13 cellular contexts compared by ENCODE assay signal in the genomic region with DNA sequence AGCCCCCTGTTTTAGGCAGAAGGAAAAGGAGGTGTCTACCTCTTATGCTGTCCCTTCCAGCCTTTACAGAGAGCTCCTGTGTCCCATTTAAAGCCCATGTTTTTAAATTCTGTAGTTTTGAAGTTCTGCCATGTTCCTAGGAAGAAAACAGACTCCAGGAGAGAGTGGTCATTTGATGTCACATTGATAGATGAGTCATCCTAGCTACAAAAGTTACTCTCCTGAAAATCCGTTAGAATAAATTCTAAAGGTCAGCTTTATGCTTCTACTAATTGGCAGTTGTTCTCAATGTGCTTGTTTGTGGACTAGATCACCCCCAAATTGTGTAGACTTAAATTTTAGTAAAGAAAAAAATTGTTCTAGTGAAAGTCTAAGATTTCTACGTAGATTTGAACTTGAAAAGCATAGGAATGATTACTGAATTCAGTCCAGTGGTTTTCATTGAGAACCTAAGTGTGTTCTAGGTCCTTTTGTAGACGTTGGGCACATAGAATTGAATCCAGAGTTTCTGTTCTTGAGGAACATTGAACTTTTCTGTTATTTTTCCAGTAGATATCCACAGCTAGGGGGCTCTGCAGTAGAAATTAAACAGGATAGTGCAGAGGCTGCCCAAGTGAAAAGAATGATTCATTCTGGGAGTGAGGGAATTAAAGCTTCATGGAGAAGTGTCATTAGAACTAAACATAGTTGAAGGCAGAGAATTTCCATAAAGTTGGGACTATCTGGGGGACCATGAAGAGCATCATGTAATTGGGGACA.
A peak's percentile ranks its signal among the peaks of the same experiment; 100 is the strongest.
DNase-seq lines count a peak whose midpoint lies in the region; ATAC-seq and TF ChIP-seq lines count a peak whose summit lies in the region.
"Had no signal": no experiment of that assay in that cellular context is flagged by ENCODE, and none has a peak within 500 bp of the region (broad histone marks: within the 10 kb centered on the region; RNA-seq: fewer than 3 reads in every experiment).

No MANE protein-coding gene starts in this region.

- 93 to 97% methylated on average over 2 of the region's 3 CpGs for WGBS in mesodermal cell (ENCODE audit: insufficient coverage in 2 of 2), 2 experiments

- peaks cover 40% of the 10 kb centered on the region for H3K4me1 ChIP-seq in mesodermal cell (ENCODE audit: control insufficient read depth, insufficient read depth, low read length, poor library complexity, severe bottlenecking)
- H3K4me1 ChIP-seq: left lung, prostate gland had no signal

- H3K4me3 Mint-ChIP-seq in chondrocyte (ENCODE audit: unreplicated experiment), result no peak overlapping the region
- H3K4me3 Mint-ChIP-seq: activated naive CD8-positive, alpha-beta T cell had no signal

- no peak overlapping the region for H3K4me3 ChIP-seq in AG09309 (ENCODE audit: control insufficient read depth, low read depth, low read length)
- no peak overlapping the region for H3K4me3 ChIP-seq in mesodermal cell (ENCODE audit: extremely low read depth, insufficient read depth, low read length, poor library complexity, severe bottlenecking)
- no peak overlapping the region for H3K4me3 ChIP-seq in H7 (ENCODE audit: insufficient read depth, low read depth, low read length)
- H3K4me3 ChIP-seq: left lung, prostate gland had no signal

- peak overlapping the region; percentile 13 for H3K27ac ChIP-seq in mesodermal cell (ENCODE audit: low read depth, low read length, severe bottlenecking)
- H3K27ac ChIP-seq: epithelial cell of prostate, left lung, prostate gland had no signal

- TF ChIP-seq CTCF in AG09309 (IDR thresholded peaks at IDR 0.05; ENCODE audit: control insufficient read depth, insufficient read depth, low read depth, low read length, missing control alignments) (peak; percentile 42), chondrocyte (IDR thresholded peaks at IDR 0.05) (peak; percentile 72)

- H3K9me3 Mint-ChIP-seq in chondrocyte (ENCODE audit: low read depth), result no peaks in the 10 kb centered on the region

- H3K36me3 ChIP-seq in mesodermal cell (ENCODE audit: control insufficient read depth, insufficient read depth, low read length), result peaks cover 74% of the 10 kb centered on the region
- no peaks in the 10 kb centered on the region; the same call in 1 of the 2 replicates for H3K36me3 ChIP-seq in H7 (replicated peaks; ENCODE audit: control insufficient read depth, insufficient read depth, low read length)
- H3K36me3 ChIP-seq: left lung, prostate gland had no signal

- peak overlapping the region; percentile 66 for H3K27ac Mint-ChIP-seq in chondrocyte (ENCODE audit: unreplicated experiment)
- H3K27ac Mint-ChIP-seq: activated naive CD8-positive, alpha-beta T cell had no signal

- peaks cover 6% of the 10 kb centered on the region for H3K36me3 Mint-ChIP-seq in chondrocyte (ENCODE audit: low read depth)
- H3K36me3 Mint-ChIP-seq: activated naive CD8-positive, alpha-beta T cell had no signal

- ATAC-seq in HG02870 (IDR thresholded peaks at IDR 0.05; ENCODE audit: unreplicated experiment), result no peak
- ATAC-seq: left lung had no signal

- DNase-seq in AG09309 (ENCODE audit: low read depth) (no peak), M059J (ENCODE audit: low read depth) (peak; percentile 69), chondrocyte (ENCODE audit: low spot score) (no peak), NCI-H2081 (lab: John Stamatoyannopoulos, UW) (no peak), NCI-H526 treated with DMSO at 0.1 percent for 48 hours (lab: John Stamatoyannopoulos, UW) (no peak), H7 (no peak)
- DNase-seq: KG1, left lung had no signal

- no peaks in the 10 kb centered on the region for H3K27me3 ChIP-seq in H7 (ENCODE audit: control insufficient read depth, insufficient read depth, low read length)

- H3K27me3 Mint-ChIP-seq in chondrocyte (ENCODE audit: low read depth), result no peaks in the 10 kb centered on the region

- no peaks in the 10 kb centered on the region for H3K9me3 ChIP-seq in mesodermal cell (ENCODE audit: control insufficient read depth, low read length)
- H3K9me3 ChIP-seq: left lung, prostate gland had no signal

- peaks cover 58% of the 10 kb centered on the region for H3K4me1 Mint-ChIP-seq in chondrocyte (ENCODE audit: low read depth)
